Comparison of ENCODE assay signal across 19 cellular contexts in the genomic region with DNA sequence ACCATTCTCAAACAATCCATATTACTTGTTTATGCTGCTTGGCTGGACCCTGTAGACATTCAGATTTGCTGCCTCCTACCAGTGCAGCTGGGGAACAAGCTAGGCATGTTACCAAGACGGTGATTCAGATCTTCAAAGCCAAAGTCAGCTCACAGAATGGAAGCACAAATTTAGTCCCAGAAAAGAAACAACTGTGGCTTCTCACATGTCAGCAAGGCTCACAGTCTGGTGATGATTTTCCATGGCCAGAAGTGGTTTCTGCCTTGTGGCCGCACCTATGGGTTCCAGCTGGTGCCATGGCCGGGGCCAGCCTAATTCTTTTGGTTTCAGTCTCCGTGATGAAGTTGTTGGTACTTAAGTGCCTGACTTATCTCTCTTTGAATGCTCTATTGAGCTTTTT.
A peak's percentile ranks its signal among the peaks of the same experiment; 100 is the strongest.
DNase-seq lines count a peak whose midpoint lies in the region; ATAC-seq lines count a peak whose summit lies in the region.
"Had no signal": no experiment of that assay in that cellular context is flagged by ENCODE, and none has a peak within 500 bp of the region (broad histone marks: within the 10 kb centered on the region; RNA-seq: fewer than 3 reads in every experiment).

No MANE protein-coding gene starts in this region.

- peaks cover 0 to 3% (median 0%) of the 10 kb centered on the region in 5 donors for H3K27me3 Mint-ChIP-seq in naive thymus-derived CD8-positive, alpha-beta T cell

- DNase-seq in AG20443 (ENCODE audit: low spot score) (peak; percentile 43), RPMI7951 (ENCODE audit: low read depth) (peak; percentile 35), inferior parietal cortex (ENCODE audit: extremely low spot score) (peak; percentile 60), midbrain (lab: John Stamatoyannopoulos, UW) (no peak), NCI-H1436 (lab: John Stamatoyannopoulos, UW) (no peak), nucleus accumbens (lab: John Stamatoyannopoulos, UW) (no peak)
- no peak for DNase-seq in naive thymus-derived CD8-positive, alpha-beta T cell
- DNase-seq: activated CD4-positive, CD25-positive, alpha-beta regulatory T cell; activated gamma-delta T cell treated with Interleukin-2 at 50 U/mL for 16 hours; aorta; colonic mucosa; heart left ventricle; NCI-H2029 treated with DMSO at 0.1 percent for 48 hours; NCI-H510A; retina; SJCRH30 had no signal

- no peaks in the 10 kb centered on the region for H3K36me3 Mint-ChIP-seq in naive thymus-derived CD8-positive, alpha-beta T cell

- H3K9me3 Mint-ChIP-seq in naive thymus-derived CD8-positive, alpha-beta T cell = peaks cover 0 to 8% (median 0%) of the 10 kb centered on the region in 9 donors
- H3K9me3 Mint-ChIP-seq: T-helper 2 cell treated with Interferon-gamma antibody and Interleukin-4, amounts not matched to agents 5 μg/mL and 100 μg/mL, for 36 hours had no signal

- POLR2A ChIA-PET in naive thymus-derived CD8-positive, alpha-beta T cell (lab: Charles Lee) = no interaction called here

- H3K4me1 Mint-ChIP-seq in naive thymus-derived CD8-positive, alpha-beta T cell = no peaks in the 10 kb centered on the region
- H3K4me1 Mint-ChIP-seq: nephron had no signal

- peak; percentile 55 for ATAC-seq in GM19463 (IDR thresholded peaks at IDR 0.05; ENCODE audit: unreplicated experiment)
- ATAC-seq in naive thymus-derived CD8-positive, alpha-beta T cell = no peak
- ATAC-seq: heart left ventricle had no signal

- H3K27ac Mint-ChIP-seq in naive thymus-derived CD8-positive, alpha-beta T cell = no peak overlapping the region
- H3K27ac Mint-ChIP-seq: nephron; T-helper 2 cell treated with Interferon-gamma antibody and Interleukin-4, amounts not matched to agents 5 μg/mL and 100 μg/mL, for 36 hours had no signal

- no peak overlapping the region for H3K4me3 Mint-ChIP-seq in naive thymus-derived CD8-positive, alpha-beta T cell
- H3K4me3 Mint-ChIP-seq: nephron; T-helper 2 cell treated with Interferon-gamma antibody and Interleukin-4, amounts not matched to agents 5 μg/mL and 100 μg/mL, for 36 hours had no signal

Comparison
In these comparisons a context has a peak if more than half of its experiments do, and no peak if none do; other contexts are left out.
1. DNase-seq: peak in AG20443 (single experiment), RPMI7951 (single experiment) and inferior parietal cortex (single experiment); none in midbrain (single experiment), NCI-H1436 (single experiment), naive thymus-derived CD8-positive, alpha-beta T cell (0 of 10) and nucleus accumbens (0 of 56).